ENCODE assay signal across 16 cellular contexts in genomic region chr7:138258194-138258554, GRCh38.
DNase-seq lines count a peak whose midpoint lies in the region; ATAC-seq, FAIRE-seq and TF ChIP-seq lines count a peak whose summit lies in the region.
"Had no signal": no experiment of that assay in that cellular context is flagged by ENCODE, and none has a peak within 500 bp of the region (broad histone marks: within the 10 kb centered on the region; RNA-seq: fewer than 3 reads in every experiment).

No MANE protein-coding gene starts in this region.

- no peaks in the 10 kb centered on the region for H3K9me2 ChIP-seq in hepatocyte (replicated peaks; ENCODE audit: insufficient read depth)

- no peak for TF ChIP-seq RAD21 in HepG2 (CRISPR knock-in tag; IDR thresholded peaks at IDR 0.05)

- H3K27ac ChIP-seq in HepG2 (ENCODE audit: extremely low read length, insufficient read depth, low read length), result peak overlapping the region; percentile 93
- no peak overlapping the region for H3K27ac ChIP-seq in right lobe of liver
- H3K27ac ChIP-seq in hepatocyte, result peak overlapping the region; percentile 86

- DNase-seq in HepG2 (ENCODE audit: low spot score) (peak; percentile 60), right lobe of liver (no peak), SK-N-DZ (ENCODE audit: low spot score) (peak; percentile 53), hepatocyte (ENCODE audit: low spot score) (no peak), type B pancreatic cell (ENCODE audit: extremely low spot score, unreplicated experiment) (no peak), HK-2 (ENCODE audit: unreplicated experiment) (no peak)
- DNase-seq in activated naive CD4-positive, alpha-beta T cell treated with anti-CD3 and anti-CD28 coated beads, Interleukin-2, amount 10 ng/mL, durations not matched to agents 7 days and 5 days, result no peak
- DNase-seq: activated CD4-positive, alpha-beta T cell treated with anti-CD3 and anti-CD28 coated beads, Interleukin-2, amount 10 ng/mL, durations not matched to agents 24 days and 14 days; CD4-positive, alpha-beta memory T cell; DMS79; left lung; NCI-H2171 treated with DMSO at 0.1 percent for 48 hours; right cardiac atrium had no signal

- TSS peak; percentile 94 for BruUV-seq in HepG2 (replicated peaks; lab: Mats Ljungman, UMichigan)

- peak overlapping the region; percentile 41 for H3K27ac Mint-ChIP-seq in type B pancreatic cell
- H3K27ac Mint-ChIP-seq in activated naive CD4-positive, alpha-beta T cell treated with anti-CD3 and anti-CD28 coated beads, Interleukin-2, amount 10 ng/mL, durations not matched to agents 7 days and 5 days, result no peak overlapping the region
- H3K27ac Mint-ChIP-seq: activated CD4-positive, alpha-beta T cell treated with anti-CD3 and anti-CD28 coated beads, Interleukin-2, amount 10 ng/mL, durations not matched to agents 24 days and 14 days; CD4-positive, alpha-beta memory T cell had no signal

- peak; percentile 38 for ATAC-seq in HepG2
- no peak for ATAC-seq in right lobe of liver
- ATAC-seq in HG03135 (IDR thresholded peaks at IDR 0.05; ENCODE audit: unreplicated experiment), result no peak
- ATAC-seq: Panc1 had no signal

- no peak for FAIRE-seq in HepG2 (lab: Jason Lieb, UNC)

- CTCF ChIA-PET in HepG2 (lab: Yijun Ruan, JAX; ENCODE audit: low intra/inter-chr PET ratio, low total read pairs), result no interaction called here
- CTCF ChIA-PET in activated naive CD4-positive, alpha-beta T cell treated with anti-CD3 and anti-CD28 coated beads, Interleukin-2, amount 10 ng/mL, durations not matched to agents 7 days and 5 days (lab: Charles Lee), result no interaction called here

- no peak for TF ChIP-seq EP300 in HepG2 (IDR thresholded peaks at IDR 0.05; ENCODE audit: low read depth in 2 of 2, low read length in 2 of 2)
- TF ChIP-seq EP300 in HepG2 (CRISPR knock-in tag; IDR thresholded peaks at IDR 0.05; ENCODE audit: borderline replicate concordance), result no peak

- H3K4me1 ChIP-seq in HepG2 (ENCODE audit: insufficient read depth, low read length) (peaks cover 48% of the 10 kb centered on the region), right lobe of liver (no peaks in the 10 kb centered on the region), hepatocyte (ENCODE audit: insufficient read depth) (peaks cover 6% of the 10 kb centered on the region)
- H3K4me1 ChIP-seq: testis had no signal

- no peaks in the 10 kb centered on the region for H3K27me3 Mint-ChIP-seq in type B pancreatic cell
- H3K27me3 Mint-ChIP-seq in activated naive CD4-positive, alpha-beta T cell treated with anti-CD3 and anti-CD28 coated beads, Interleukin-2, amount 10 ng/mL, durations not matched to agents 7 days and 5 days, result no peaks in the 10 kb centered on the region
- H3K27me3 Mint-ChIP-seq: activated CD4-positive, alpha-beta T cell treated with anti-CD3 and anti-CD28 coated beads, Interleukin-2, amount 10 ng/mL, durations not matched to agents 24 days and 14 days had no signal

- H3K36me3 Mint-ChIP-seq in type B pancreatic cell, result peaks cover 9% of the 10 kb centered on the region
- H3K36me3 Mint-ChIP-seq in activated naive CD4-positive, alpha-beta T cell treated with anti-CD3 and anti-CD28 coated beads, Interleukin-2, amount 10 ng/mL, durations not matched to agents 7 days and 5 days, result no peaks in the 10 kb centered on the region

- intact Hi-C loops in HepG2 (cut with micrococcal nuclease; ENCODE audit: unreplicated experiment), result loop anchor here (5.0 to 10.0 kb wide), 3 partner anchors 59 to 207 kb away; partner anchors contain the start of gene TRIM24
- intact Hi-C loops in right lobe of liver (cut with DNase I), result no loop called here

- TF ChIP-seq CTCF in HepG2 (CRISPR knock-in tag; IDR thresholded peaks at IDR 0.05) (no peak), right lobe of liver (IDR thresholded peaks at IDR 0.05) (no peak), hepatocyte (IDR thresholded peaks at IDR 0.05; ENCODE audit: poor library complexity) (no peak), type B pancreatic cell (conservative IDR thresholded peaks at IDR 0.05) (no peak)

- H3K4me2 ChIP-seq in HepG2 (ENCODE audit: low read depth, low read length) (peak overlapping the region; percentile 43), hepatocyte (peak overlapping the region; percentile 26)

- peak overlapping the region; percentile 6 for H3K4me3 Mint-ChIP-seq in type B pancreatic cell
- H3K4me3 Mint-ChIP-seq in activated naive CD4-positive, alpha-beta T cell treated with anti-CD3 and anti-CD28 coated beads, Interleukin-2, amount 10 ng/mL, durations not matched to agents 7 days and 5 days, result no peak overlapping the region
- H3K4me3 Mint-ChIP-seq: activated CD4-positive, alpha-beta T cell treated with anti-CD3 and anti-CD28 coated beads, Interleukin-2, amount 10 ng/mL, durations not matched to agents 24 days and 14 days; CD4-positive, alpha-beta memory T cell had no signal

- H3K27me3 ChIP-seq in HepG2 (ENCODE audit: control insufficient read depth in 1 of 2, insufficient read depth in 2 of 2, low read length in 2 of 2), result no peaks in the 10 kb centered on the region
- no peaks in the 10 kb centered on the region for H3K27me3 ChIP-seq in right lobe of liver
- no peaks in the 10 kb centered on the region for H3K27me3 ChIP-seq in hepatocyte
- H3K27me3 ChIP-seq: left lung, testis had no signal

- H3K4me3 ChIP-seq in HepG2 (replicated peaks in 1 of 3; ENCODE audit: insufficient read depth in 1 of 3, low read depth in 2 of 3, low read length in 3 of 3) (no peak overlapping the region), right lobe of liver (no peak overlapping the region), hepatocyte (no peak overlapping the region)
- H3K4me3 ChIP-seq: left lung, testis had no signal

- no peaks in the 10 kb centered on the region for H4K20me1 ChIP-seq in HepG2 (ENCODE audit: insufficient read depth, low read length)
- H4K20me1 ChIP-seq in hepatocyte (ENCODE audit: insufficient read depth, poor library complexity, severe bottlenecking), result no peaks in the 10 kb centered on the region

- WGBS in HepG2 (ENCODE audit: low lambda C conversion rate), result 43% methylated on average over 2 of the region's 3 CpGs
- 16% methylated on average over 3 of the region's 3 CpGs for WGBS in right lobe of liver (ENCODE audit: insufficient coverage, low coverage, low lambda C conversion rate, missing lambda C conversion rate)
- WGBS in hepatocyte (ENCODE audit: low lambda C conversion rate, missing lambda C conversion rate), result 28% methylated on average over 3 of the region's 3 CpGs

- in situ Hi-C loops in HepG2 (cut with HindIII; ENCODE audit: extremely low pct_ligation_motif_present, low pct_unique_long_range_greater_than_20kb), result no loop called here

- H3K9ac ChIP-seq in HepG2 (ENCODE audit: insufficient read depth, low read depth, low read length), result peak overlapping the region; percentile 47; the same call in 1 of the 2 replicates

- peaks cover 25% of the 10 kb centered on the region for H3K4me1 Mint-ChIP-seq in type B pancreatic cell (ENCODE audit: unreplicated experiment)
- no peaks in the 10 kb centered on the region for H3K4me1 Mint-ChIP-seq in activated naive CD4-positive, alpha-beta T cell treated with anti-CD3 and anti-CD28 coated beads, Interleukin-2, amount 10 ng/mL, durations not matched to agents 7 days and 5 days
- H3K4me1 Mint-ChIP-seq: activated CD4-positive, alpha-beta T cell treated with anti-CD3 and anti-CD28 coated beads, Interleukin-2, amount 10 ng/mL, durations not matched to agents 24 days and 14 days had no signal

- H3K9me3 ChIP-seq in HepG2 (ENCODE audit: low read length), result peaks cover 19% of the 10 kb centered on the region
- peaks cover 0 to 4% (median 0%) of the 10 kb centered on the region in 4 donors for H3K9me3 ChIP-seq in right lobe of liver
- H3K9me3 ChIP-seq in hepatocyte (ENCODE audit: low read depth), result no peaks in the 10 kb centered on the region
- H3K9me3 ChIP-seq: testis had no signal

- H3K9me3 Mint-ChIP-seq in type B pancreatic cell, result peaks cover 25% of the 10 kb centered on the region
- H3K9me3 Mint-ChIP-seq in activated naive CD4-positive, alpha-beta T cell treated with anti-CD3 and anti-CD28 coated beads, Interleukin-2, amount 10 ng/mL, durations not matched to agents 7 days and 5 days, result peaks cover 1% of the 10 kb centered on the region
- H3K9me3 Mint-ChIP-seq: CD4-positive, alpha-beta memory T cell had no signal

- H2AFZ ChIP-seq in HepG2 (ENCODE audit: low read length), result no peak overlapping the region
- H2AFZ ChIP-seq in hepatocyte, result no peak overlapping the region

- TF ChIP-seq POLR2A in HepG2 (IDR thresholded peaks at IDR 0.05; ENCODE audit: insufficient read depth in 1 of 2, low read depth in 2 of 2, low read length in 2 of 2), result no peak
- TF ChIP-seq POLR2A in right lobe of liver (IDR thresholded peaks at IDR 0.05), result no peak

- no peaks in the 10 kb centered on the region for H3K36me3 ChIP-seq in HepG2 (replicated peaks in 1 of 2; ENCODE audit: control insufficient read depth in 1 of 2, insufficient read depth in 2 of 2, low read length in 2 of 2)
- no peaks in the 10 kb centered on the region for H3K36me3 ChIP-seq in right lobe of liver
- no peaks in the 10 kb centered on the region for H3K36me3 ChIP-seq in hepatocyte (replicated peaks; ENCODE audit: insufficient read depth, low read depth)
- H3K36me3 ChIP-seq: left lung had no signal

- POLR2A ChIA-PET in HepG2 (lab: Yijun Ruan, JAX), result interaction anchor here (0.9 to 1.8 kb wide), 15 partner anchors 10 to 211 kb away, joined by 3 to 18 read pairs (median 5); partner anchors contain the start of gene TRIM24

- no peaks in the 10 kb centered on the region for H3K79me2 ChIP-seq in HepG2 (ENCODE audit: insufficient read depth, low read length)
- no peaks in the 10 kb centered on the region for H3K79me2 ChIP-seq in hepatocyte

TF ChIP-seq in HepG2, 621 proteins besides CTCF, POLR2A, EP300 and RAD21 (continues in another document):
- TF ChIP-seq ZNF704 (CRISPR knock-in tag; IDR thresholded peaks at IDR 0.05; ENCODE audit: borderline replicate concordance) (no peak), ZBTB7A (CRISPR knock-in tag; IDR thresholded peaks at IDR 0.05) (no peak), GABPB1 (CRISPR knock-in tag; IDR thresholded peaks at IDR 0.05) (no peak), CHCHD3 (CRISPR knock-in tag; IDR thresholded peaks at IDR 0.05) (no peak)

Comparison
In these comparisons a context has a peak if more than half of its experiments do, and no peak if none do; other contexts are left out.
1. DNase-seq: peak in HepG2 (single experiment) and SK-N-DZ (single experiment); none in right lobe of liver (0 of 3), hepatocyte (single experiment), type B pancreatic cell (single experiment), activated naive CD4-positive, alpha-beta T cell treated with anti-CD3 and anti-CD28 coated beads, Interleukin-2, amount 10 ng/mL, durations not matched to agents 7 days and 5 days (single experiment) and HK-2 (single experiment).
2. H3K27ac ChIP-seq: peak in HepG2 (single experiment) and hepatocyte (single experiment); none in right lobe of liver (0 of 3).